ENCODE assay signal across 8 cellular contexts in the genomic region with DNA sequence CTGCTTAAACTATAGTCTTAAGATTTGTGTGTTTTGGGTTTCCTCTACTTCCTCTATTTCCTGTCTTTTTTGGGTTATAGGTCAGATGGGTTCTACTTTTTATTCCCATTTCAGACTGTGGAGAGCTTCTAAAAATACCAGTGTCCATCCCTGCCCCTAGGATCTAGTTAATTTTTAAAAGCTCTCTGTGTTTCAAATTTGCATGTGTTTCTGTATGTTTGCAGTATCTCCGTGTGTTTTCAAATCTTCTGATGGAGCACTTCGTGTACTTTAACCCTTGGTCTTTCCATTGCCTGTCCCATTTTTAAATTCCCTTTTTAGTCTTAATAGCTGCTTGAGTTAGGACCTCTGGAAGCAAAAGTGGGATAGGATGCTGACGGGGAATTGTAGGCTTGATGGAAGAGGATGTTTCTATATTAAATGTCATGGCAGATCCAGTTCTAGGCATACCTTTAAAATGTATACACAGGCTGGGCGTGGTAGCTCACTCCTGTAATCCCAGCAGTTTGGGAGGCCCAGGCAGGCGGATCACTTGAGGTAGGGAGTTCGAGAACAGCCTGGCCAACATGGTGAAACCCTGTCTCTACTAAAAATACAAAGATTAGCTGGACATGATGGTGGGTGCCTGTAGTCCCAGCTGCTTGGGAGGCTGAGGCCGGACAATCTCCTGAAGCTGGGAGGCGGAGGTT. TPM values are rescaled to one million over a fixed set of nuclear protein-coding genes. Genes with fewer than 3 reads are reported as not detected.
DNase-seq lines count a peak whose midpoint lies in the region; ATAC-seq and TF ChIP-seq lines count a peak whose summit lies in the region.

No MANE protein-coding gene starts in this region.

- H3K4me3 ChIP-seq in adipocyte (ENCODE audit: low read length) = peak overlapping the region; percentile 96
- peak overlapping the region; percentile 27 for H3K4me3 ChIP-seq in lower lobe of right lung
- H3K4me3 ChIP-seq in thyroid gland (replicated peaks in 1 of 3) = no peak overlapping the region

- H3K9me3 ChIP-seq in adipocyte (ENCODE audit: control insufficient read depth, low read length) (no peaks in the 10 kb centered on the region), lower lobe of right lung (no peaks in the 10 kb centered on the region), thyroid gland (no peaks in the 10 kb centered on the region)

- H3K27me3 ChIP-seq in adipocyte (replicated peaks; ENCODE audit: control insufficient read depth, insufficient read depth, low read length) = no peaks in the 10 kb centered on the region
- H3K27me3 ChIP-seq in lower lobe of right lung (ENCODE audit: low read depth) = no peaks in the 10 kb centered on the region
- no peaks in the 10 kb centered on the region for H3K27me3 ChIP-seq in thyroid gland

- peaks cover 22% of the 10 kb centered on the region for H3K36me3 ChIP-seq in adipocyte (ENCODE audit: control insufficient read depth, insufficient read depth, low read length, severe bottlenecking)
- peaks cover 6% of the 10 kb centered on the region for H3K36me3 ChIP-seq in lower lobe of right lung
- no peaks in the 10 kb centered on the region for H3K36me3 ChIP-seq in thyroid gland

- WGBS in thyroid gland, 2 donors = 67 to 70% methylated on average over 8 of the region's 8 CpGs

- H3K27ac ChIP-seq in lower lobe of right lung (peak overlapping the region; percentile 96), thyroid gland (peak overlapping the region; percentile 93 to 100 (median 98))

- ATAC-seq in activated T-cell treated with anti-CD3 and anti-CD28 coated beads, Interleukin-2, amount 50 U/mL, for 4 hours = no peak
- no peak for ATAC-seq in lower lobe of right lung

- TF ChIP-seq CTCF in lower lobe of right lung (IDR thresholded peaks at IDR 0.05) = no peak
- no peak for TF ChIP-seq CTCF in thyroid gland (IDR thresholded peaks at IDR 0.05)

- H3K4me1 ChIP-seq in adipocyte (ENCODE audit: control insufficient read depth, insufficient read depth, low read length) (peaks cover 74% of the 10 kb centered on the region), lower lobe of right lung (peaks cover 89% of the 10 kb centered on the region), thyroid gland (peaks cover 85 to 87% of the 10 kb centered on the region in 2 donors)

- H3K9me3 Mint-ChIP-seq in activated T-cell treated with anti-CD3 and anti-CD28 coated beads, Interleukin-2, amount 50 U/mL, for 4 hours = no peaks in the 10 kb centered on the region

- H3K4me1 Mint-ChIP-seq in activated T-cell treated with anti-CD3 and anti-CD28 coated beads, Interleukin-2, amount 50 U/mL, for 4 hours (ENCODE audit: low read depth) = peaks cover 82% of the 10 kb centered on the region

- intact Hi-C loops in lower lobe of right lung (cut with DNase I) (no loop called here), thyroid gland (cut with DNase I) (no loop called here)

- peaks cover 37% of the 10 kb centered on the region for H3K36me3 Mint-ChIP-seq in activated T-cell treated with anti-CD3 and anti-CD28 coated beads, Interleukin-2, amount 50 U/mL, for 4 hours (ENCODE audit: insufficient read depth)

- H3K9ac ChIP-seq in adipocyte (ENCODE audit: low read length) = peak overlapping the region; percentile 99

- DNase-seq in activated T-cell treated with anti-CD3 and anti-CD28 coated beads, Interleukin-2, amount 50 U/mL, for 4 hours = no peak
- no peak for DNase-seq in activated T-cell treated with anti-CD3 and anti-CD28 coated beads, Interleukin-2, amount 50 U/mL, for 48 hours
- DNase-seq in adipocyte (ENCODE audit: low read depth) (no peak), lower lobe of right lung (no peak), thyroid gland (no peak), NCI-H2171 (lab: John Stamatoyannopoulos, UW) (no peak), COR-L47 (lab: John Stamatoyannopoulos, UW) (no peak), NCI-H1105 (lab: John Stamatoyannopoulos, UW) (no peak)

- H3K27me3 Mint-ChIP-seq in activated T-cell treated with anti-CD3 and anti-CD28 coated beads, Interleukin-2, amount 50 U/mL, for 4 hours (ENCODE audit: low read depth) = no peaks in the 10 kb centered on the region

- H3K4me3 Mint-ChIP-seq in activated T-cell treated with anti-CD3 and anti-CD28 coated beads, Interleukin-2, amount 50 U/mL, for 4 hours = peak overlapping the region; percentile 86

- TF ChIP-seq POLR2A in thyroid gland (IDR thresholded peaks at IDR 0.05) = no peak

RNA-seq across cellular contexts. Expression of a gene that starts 8.4 kb away (rescaled TPM):
- total RNA-seq in activated T-cell treated with anti-CD3 and anti-CD28 coated beads, Interleukin-2, amount 50 U/mL, for 4 hours = 10 to 100 TPM; 58.0 to 67.7 (median 59.7) TPM
- total RNA-seq in lower lobe of right lung (158 TPM), thyroid gland (100 to 1,000 TPM; 149 to 299 (median 213) TPM)

Comparison
In these comparisons a context has a peak if more than half of its experiments do, and no peak if none do; other contexts are left out.
1. H3K4me3 ChIP-seq: peak in adipocyte (single experiment) and lower lobe of right lung (single experiment); none in thyroid gland (0 of 3).